In genomic region chr5:171494452-171495121, GRCh38 we compare ENCODE assay signal across 8 cellular contexts.
DNase-seq lines count a peak whose midpoint lies in the region; FAIRE-seq and TF ChIP-seq lines count a peak whose summit lies in the region.

No MANE protein-coding gene starts in this region.

- H2AFZ ChIP-seq in parathyroid adenoma = peak overlapping the region; percentile 28

- H3K4me3 Mint-ChIP-seq in endothelial cell (ENCODE audit: unreplicated experiment) = no peak overlapping the region

- no peaks in the 10 kb centered on the region for H3K9me3 Mint-ChIP-seq in endothelial cell (ENCODE audit: unreplicated experiment)

- no peaks in the 10 kb centered on the region for H3K79me2 ChIP-seq in parathyroid adenoma

- peaks cover 10% of the 10 kb centered on the region for H3K4me1 Mint-ChIP-seq in endothelial cell (ENCODE audit: unreplicated experiment)

- no peak overlapping the region for H3K27ac Mint-ChIP-seq in endothelial cell (ENCODE audit: unreplicated experiment)

- no peak for TF ChIP-seq CTCF in parathyroid adenoma (IDR thresholded peaks at IDR 0.05)
- TF ChIP-seq CTCF in endothelial cell (IDR thresholded peaks at IDR 0.05; ENCODE audit: unreplicated experiment) = no peak

- peaks cover 4% of the 10 kb centered on the region for H3K27me3 Mint-ChIP-seq in endothelial cell (ENCODE audit: unreplicated experiment)

- H3K27ac ChIP-seq in parathyroid adenoma = peak overlapping the region; percentile 36

- no peak for FAIRE-seq in RCC 7860 (lab: Jason Lieb, UNC)

- H3K9me3 ChIP-seq in parathyroid adenoma (ENCODE audit: control insufficient read depth, low read length) = no peaks in the 10 kb centered on the region

- no peaks in the 10 kb centered on the region for H3K27me3 ChIP-seq in parathyroid adenoma (ENCODE audit: control insufficient read depth, insufficient read depth, low read length)

- no peak overlapping the region for H3K4me2 ChIP-seq in parathyroid adenoma (ENCODE audit: low read length)

- H3K36me3 ChIP-seq in parathyroid adenoma (ENCODE audit: control insufficient read depth, insufficient read depth, low read length) = no peaks in the 10 kb centered on the region

- H3K4me3 ChIP-seq in parathyroid adenoma (ENCODE audit: low read depth, low read length) = no peak overlapping the region

- no peaks in the 10 kb centered on the region for H3K36me3 Mint-ChIP-seq in endothelial cell (ENCODE audit: low read depth, unreplicated experiment)

- no peaks in the 10 kb centered on the region for H3K4me1 ChIP-seq in parathyroid adenoma

- no peak overlapping the region for H3K9ac ChIP-seq in parathyroid adenoma

- peak; percentile 83 for DNase-seq in DMS 273 (lab: John Stamatoyannopoulos, UW; ENCODE audit: unreplicated experiment)
- DNase-seq in RCC 7860 (ENCODE audit: low spot score) = peak; percentile 5
- DNase-seq in fibroblast of the conjunctiva (ENCODE audit: low read depth) = peak; percentile 88
- no peak for DNase-seq in T-helper 2 cell
- no peak for DNase-seq in endothelial cell (ENCODE audit: low spot score)
- no peak for DNase-seq in stimulated activated CD8-positive, alpha-beta memory T cell treated with anti-CD3 and anti-CD28 coated beads, Interleukin-4, amount 100 ng/mL, for 48 hours
- no peak for DNase-seq in SKM-1 treated with dmso at 0.1 percent for 144 hours (lab: John Stamatoyannopoulos, UW; ENCODE audit: unreplicated experiment)

Comparison
In these comparisons a context has a peak if more than half of its experiments do, and no peak if none do; other contexts are left out.
1. DNase-seq: peak in DMS 273 (single experiment), RCC 7860 (single experiment) and fibroblast of the conjunctiva (single experiment); none in T-helper 2 cell (0 of 5), endothelial cell (single experiment), stimulated activated CD8-positive, alpha-beta memory T cell treated with anti-CD3 and anti-CD28 coated beads, Interleukin-4, amount 100 ng/mL, for 48 hours (single experiment) and SKM-1 treated with dmso at 0.1 percent for 144 hours (single experiment).